ENCODE assay signal across 19 cellular contexts in the genomic region with DNA sequence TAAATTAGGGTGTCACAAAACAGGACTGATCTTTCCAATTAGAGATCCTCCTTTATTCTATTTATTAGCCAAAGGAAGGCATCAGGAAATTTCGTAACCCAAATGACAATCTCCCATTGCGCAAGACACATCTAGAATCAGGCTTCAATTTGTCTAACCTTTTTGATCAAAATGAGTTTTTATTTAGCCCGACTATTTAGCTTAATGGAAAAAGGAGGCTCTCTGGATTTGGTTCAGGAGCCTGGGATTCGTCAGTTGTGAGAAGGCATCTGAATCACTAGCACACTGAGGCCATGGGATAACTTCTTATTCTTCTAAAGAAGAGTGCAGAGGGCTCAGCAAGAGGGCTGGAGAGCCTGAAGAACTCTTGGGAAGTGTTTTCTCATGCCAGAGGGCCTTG.
A peak's percentile ranks its signal among the peaks of the same experiment; 100 is the strongest.
DNase-seq lines count a peak whose midpoint lies in the region; ATAC-seq, FAIRE-seq and TF ChIP-seq lines count a peak whose summit lies in the region.
"Had no signal": no experiment of that assay in that cellular context is flagged by ENCODE, and none has a peak within 500 bp of the region (broad histone marks: within the 10 kb centered on the region; RNA-seq: fewer than 3 reads in every experiment).

No MANE protein-coding gene starts in this region.

- no peaks in the 10 kb centered on the region for H3K4me1 ChIP-seq in K562 (replicated peaks in 1 of 2; ENCODE audit: control insufficient read depth in 2 of 2, insufficient read depth in 2 of 2, low read length in 2 of 2)
- peaks cover 0 to 7% (median 0%) of the 10 kb centered on the region in 3 donors for H3K4me1 ChIP-seq in gastroesophageal sphincter

- no peaks in the 10 kb centered on the region for H3K79me2 ChIP-seq in K562 (ENCODE audit: control insufficient read depth, insufficient read depth, low read length)

- TF ChIP-seq RAD21 in K562 (CRISPR knock-in tag; conservative IDR thresholded peaks at IDR 0.05 in 1 of 2, IDR thresholded peaks at IDR 0.05 in 1 of 2), result no peak

- intact Hi-C loops in K562 (cut with micrococcal nuclease), result no loop called here
- intact Hi-C loops in activated CD4-positive, alpha-beta T cell treated with anti-CD3 and anti-CD28 coated beads for 36 hours (cut with DNase I, micrococcal nuclease), result no loop called here

- no peak overlapping the region for H3K4me3 ChIP-seq in K562
- H3K4me3 ChIP-seq in gastroesophageal sphincter, result no peak overlapping the region

- H3K36me3 Mint-ChIP-seq in activated CD4-positive, alpha-beta T cell treated with anti-CD3 and anti-CD28 coated beads for 36 hours (ENCODE audit: low read depth), result no peaks in the 10 kb centered on the region
- H3K36me3 Mint-ChIP-seq: CD8-positive, alpha-beta T cell had no signal

- ATAC-seq in K562 (no peak), gastroesophageal sphincter (peak; percentile 57), omental fat pad (ENCODE audit: low FRiP score) (peak; percentile 89), GM18498 (IDR thresholded peaks at IDR 0.05; ENCODE audit: unreplicated experiment) (no peak), HG03039 (IDR thresholded peaks at IDR 0.05; ENCODE audit: unreplicated experiment) (no peak)
- no peak for ATAC-seq in activated CD4-positive, alpha-beta T cell treated with anti-CD3 and anti-CD28 coated beads for 36 hours
- ATAC-seq: CD8-positive, alpha-beta T cell had no signal

- POLR2A ChIA-PET in K562 (lab: Yijun Ruan, JAX), result no interaction called here
- POLR2A ChIA-PET in activated CD4-positive, alpha-beta T cell treated with anti-CD3 and anti-CD28 coated beads for 36 hours (lab: Charles Lee), result no interaction called here

- no peak overlapping the region for H3K9ac ChIP-seq in K562 (ENCODE audit: insufficient read depth in 1 of 2, low read depth in 2 of 2, low read length in 2 of 2)

- no peak overlapping the region for H2AFZ ChIP-seq in K562 (ENCODE audit: low read depth, low read length)

- 0% methylated on average over 4 of the region's 4 CpGs for WGBS in K562 (ENCODE audit: insufficient coverage, low coverage, missing lambda C conversion rate)
- 21 to 67% methylated on average over 3 to 4 of the region's 4 CpGs for WGBS in gastroesophageal sphincter (ENCODE audit: low coverage in 1 of 2), 2 donors

- H4K20me1 ChIP-seq in K562 (replicated peaks; ENCODE audit: control insufficient read depth, insufficient read depth, low read length), result no peaks in the 10 kb centered on the region

- H3K36me3 ChIP-seq in K562 (ENCODE audit: control insufficient read depth, insufficient read depth, low read length) (no peaks in the 10 kb centered on the region), gastroesophageal sphincter (no peaks in the 10 kb centered on the region)

- no peak overlapping the region for H3K27ac ChIP-seq in K562 (ENCODE audit: extremely low read depth, low read depth, low read length)
- peak overlapping the region in 2 of 4 donors; percentile 7 to 43 for H3K27ac ChIP-seq in gastroesophageal sphincter

- H3K4me2 ChIP-seq in K562 (ENCODE audit: insufficient read depth, low read length), result no peak overlapping the region

- H3K9me3 ChIP-seq in K562 (replicated peaks; ENCODE audit: control insufficient read depth, insufficient read depth, low read depth, low read length), result 0 out of 2 replicates have a peak, but pooled peaks cover 1% of the 10 kb centered on the region
- no peaks in the 10 kb centered on the region for H3K9me3 ChIP-seq in gastroesophageal sphincter

- FAIRE-seq in K562 (lab: Jason Lieb, UNC), result no peak
- FAIRE-seq: H54 had no signal

- peaks cover 7% of the 10 kb centered on the region for H3K9me3 Mint-ChIP-seq in activated CD4-positive, alpha-beta T cell treated with anti-CD3 and anti-CD28 coated beads for 36 hours (ENCODE audit: low read depth)

- CTCF ChIA-PET in K562 (lab: Yijun Ruan, JAX; ENCODE audit: low intra/inter-chr PET ratio), result no interaction called here
- CTCF ChIA-PET in activated CD4-positive, alpha-beta T cell treated with anti-CD3 and anti-CD28 coated beads for 36 hours (lab: Charles Lee), result interaction anchor here (0.9 kb wide), 1 partner anchor 12 kb away, joined by 3 read pairs; no protein-coding TSS in a partner anchor

- H3K4me1 Mint-ChIP-seq in activated CD4-positive, alpha-beta T cell treated with anti-CD3 and anti-CD28 coated beads for 36 hours, result no peaks in the 10 kb centered on the region
- H3K4me1 Mint-ChIP-seq: B cell had no signal

- peak; percentile 17 for DNase-seq in AG20443 (ENCODE audit: low spot score)
- DNase-seq in K562 (ENCODE audit: extremely low read depth in 1 of 4, low spot score in 3 of 4), result no peak
- DNase-seq in omental fat pad (ENCODE audit: low spot score), result no peak
- no peak for DNase-seq in NOMO-1 (lab: John Stamatoyannopoulos, UW; ENCODE audit: unreplicated experiment in 2 of 2)
- no peak for DNase-seq in activated CD4-positive, alpha-beta T cell treated with anti-CD3 and anti-CD28 coated beads for 36 hours
- DNase-seq: CD8-positive, alpha-beta T cell; DND-41; GF-D8; Kasumi-1; NCI-H146; NCI-H2081 treated with DMSO at 0.1 percent for 48 hours; NCI-H526; OCI-M1; RPMI8226 had no signal

- TF ChIP-seq EP300 in K562 (IDR thresholded peaks at IDR 0.05; ENCODE audit: low read length) (no peak), gastroesophageal sphincter (IDR thresholded peaks at IDR 0.05) (no peak)

- no peak overlapping the region for H3K27ac Mint-ChIP-seq in activated CD4-positive, alpha-beta T cell treated with anti-CD3 and anti-CD28 coated beads for 36 hours
- H3K27ac Mint-ChIP-seq: B cell; CD8-positive, alpha-beta T cell had no signal

- H3K27me3 ChIP-seq in K562 (ENCODE audit: control insufficient read depth in 2 of 2, insufficient read depth in 2 of 2, low read length in 2 of 2) (no peaks in the 10 kb centered on the region), gastroesophageal sphincter (no peaks in the 10 kb centered on the region)

- no peaks in the 10 kb centered on the region for H3K9me1 ChIP-seq in K562 (ENCODE audit: control insufficient read depth, insufficient read depth, low read length)

- no peak for TF ChIP-seq POLR2A in K562 (conservative IDR thresholded peaks at IDR 0.05)
- no peak for TF ChIP-seq POLR2A in gastroesophageal sphincter (IDR thresholded peaks at IDR 0.05)

- BruUV-seq in K562 (replicated peaks; lab: Mats Ljungman, UMichigan), result no TSS peak

- H3K27me3 Mint-ChIP-seq in activated CD4-positive, alpha-beta T cell treated with anti-CD3 and anti-CD28 coated beads for 36 hours, result no peaks in the 10 kb centered on the region
- H3K27me3 Mint-ChIP-seq: B cell had no signal

- no peak overlapping the region for H3K4me3 Mint-ChIP-seq in activated CD4-positive, alpha-beta T cell treated with anti-CD3 and anti-CD28 coated beads for 36 hours
- H3K4me3 Mint-ChIP-seq: B cell; CD8-positive, alpha-beta T cell had no signal

- TF ChIP-seq CTCF in K562 (IDR thresholded peaks at IDR 0.05 in 2 of 3, conservative IDR thresholded peaks at IDR 0.05 in 1 of 3; ENCODE audit: insufficient read depth in 2 of 3, low read depth in 1 of 3, low read length in 3 of 3) (no peak), gastroesophageal sphincter (IDR thresholded peaks at IDR 0.05) (no peak), omental fat pad (IDR thresholded peaks at IDR 0.05) (no peak)

- in situ Hi-C loops in K562 (cut with MboI), result no loop called here

TF ChIP-seq in K562, 482 proteins besides CTCF, POLR2A, EP300 and RAD21:
- TF ChIP-seq XRCC4 (IDR thresholded peaks at IDR 0.05; ENCODE audit: extremely low read depth, insufficient read depth, insufficient read length) (no peak), ETS2 (tag; IDR thresholded peaks at IDR 0.05; ENCODE audit: borderline replicate concordance, poor library complexity, severe bottlenecking) (no peak), CEBPB (tag; IDR thresholded peaks at IDR 0.05) (0 out of 2 replicates have a peak, but pooled peaks have one; percentile 27), RBM22 (IDR thresholded peaks at IDR 0.05; ENCODE audit: low read depth, low read length, poor library complexity, severe bottlenecking) (no peak)
- TF ChIP-seq, protein P1, sequence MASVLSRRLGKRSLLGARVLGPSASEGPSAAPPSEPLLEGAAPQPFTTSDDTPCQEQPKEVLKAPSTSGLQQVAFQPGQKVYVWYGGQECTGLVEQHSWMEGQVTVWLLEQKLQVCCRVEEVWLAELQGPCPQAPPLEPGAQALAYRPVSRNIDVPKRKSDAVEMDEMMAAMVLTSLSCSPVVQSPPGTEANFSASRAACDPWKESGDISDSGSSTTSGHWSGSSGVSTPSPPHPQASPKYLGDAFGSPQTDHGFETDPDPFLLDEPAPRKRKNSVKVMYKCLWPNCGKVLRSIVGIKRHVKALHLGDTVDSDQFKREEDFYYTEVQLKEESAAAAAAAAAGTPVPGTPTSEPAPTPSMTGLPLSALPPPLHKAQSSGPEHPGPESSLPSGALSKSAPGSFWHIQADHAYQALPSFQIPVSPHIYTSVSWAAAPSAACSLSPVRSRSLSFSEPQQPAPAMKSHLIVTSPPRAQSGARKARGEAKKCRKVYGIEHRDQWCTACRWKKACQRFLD (CRISPR knock-in tag; IDR thresholded peaks at IDR 0.05), result no peak

Comparison
In these comparisons a context has a peak if more than half of its experiments do, and no peak if none do; other contexts are left out.
1. ATAC-seq: peak in gastroesophageal sphincter (single experiment) and omental fat pad (single experiment); none in K562 (single experiment), activated CD4-positive, alpha-beta T cell treated with anti-CD3 and anti-CD28 coated beads for 36 hours (single experiment), GM18498 (single experiment) and HG03039 (single experiment).